7 cellular contexts compared by ENCODE assay signal in genomic region chr16:64089697-64090096, GRCh38.
DNase-seq lines count a peak whose midpoint lies in the region; ATAC-seq and TF ChIP-seq lines count a peak whose summit lies in the region.

No MANE protein-coding gene starts in this region.

- POLR2A ChIA-PET in OCI-LY7 (lab: Charles Lee): interaction anchor here (0.9 to 1.4 kb wide), 5 partner anchors 11 to 321 kb away, joined by 3 to 4 read pairs (median 3); no protein-coding TSS in a partner anchor

- H4K20me1 ChIP-seq in GM23338 (replicated peaks; ENCODE audit: insufficient read depth) (no peaks in the 10 kb centered on the region), OCI-LY7 (ENCODE audit: insufficient read depth, low read length) (no peaks in the 10 kb centered on the region)

- H3K36me3 Mint-ChIP-seq in GM23338 (ENCODE audit: low read depth): no peaks in the 10 kb centered on the region

- no peak overlapping the region for H3K27ac Mint-ChIP-seq in GM23338

- intact Hi-C loops in OCI-LY7 (cut with micrococcal nuclease; ENCODE audit: unreplicated experiment): loop anchor here (1.0 kb wide), 2 partner anchors 232 to 366 kb away; no protein-coding TSS in a partner anchor

- ATAC-seq in GM23338 (peak; percentile 74), GM18868 (IDR thresholded peaks at IDR 0.05; ENCODE audit: unreplicated experiment) (no peak), HG03108 (IDR thresholded peaks at IDR 0.05; ENCODE audit: unreplicated experiment) (no peak)

- DNase-seq in GM23338 (ENCODE audit: low spot score) (peak; percentile 81), OCI-LY7 (ENCODE audit: low spot score) (peak; percentile 78), fibroblast of pulmonary artery (ENCODE audit: low read depth) (peak; percentile 43), putamen (ENCODE audit: low spot score) (peak; percentile 3), KG1 (lab: John Stamatoyannopoulos, UW) (no peak)

- peak; percentile 79 to 88 for TF ChIP-seq CTCF in GM23338 (conservative IDR thresholded peaks at IDR 0.05; ENCODE audit: low read depth in 2 of 2)
- TF ChIP-seq CTCF in OCI-LY7 (conservative IDR thresholded peaks at IDR 0.05; ENCODE audit: low read length): peak; percentile 88
- TF ChIP-seq CTCF in fibroblast of pulmonary artery (IDR thresholded peaks at IDR 0.05; ENCODE audit: low read length, missing control alignments): peak; percentile 65

- H3K4me1 ChIP-seq in GM23338 (ENCODE audit: insufficient read depth): no peaks in the 10 kb centered on the region
- peaks cover 17% of the 10 kb centered on the region for H3K4me1 ChIP-seq in OCI-LY7 (ENCODE audit: insufficient read depth, low read length, poor library complexity, severe bottlenecking)

- H3K27me3 ChIP-seq in GM23338 (ENCODE audit: insufficient read depth): no peaks in the 10 kb centered on the region

- H2AFZ ChIP-seq in GM23338 (no peak overlapping the region), OCI-LY7 (ENCODE audit: low read length) (peak overlapping the region; percentile 52)

- H3K79me2 ChIP-seq in GM23338 (replicated peaks; ENCODE audit: insufficient read depth) (no peaks in the 10 kb centered on the region), OCI-LY7 (ENCODE audit: insufficient read depth, low read depth, low read length) (no peaks in the 10 kb centered on the region)

- H3K27ac ChIP-seq in GM23338 (ENCODE audit: low read depth) (no peak overlapping the region), OCI-LY7 (ENCODE audit: low read depth, low read length, poor library complexity, severe bottlenecking) (no peak overlapping the region)

- H3K9me2 ChIP-seq in GM23338 (ENCODE audit: insufficient read depth) (no peaks in the 10 kb centered on the region), OCI-LY7 (ENCODE audit: insufficient read depth, low read length) (no peaks in the 10 kb centered on the region)

- H3K27me3 Mint-ChIP-seq in GM23338 (ENCODE audit: insufficient read depth, low read depth, poor library complexity): no peaks in the 10 kb centered on the region

- no peaks in the 10 kb centered on the region for H3K9me3 Mint-ChIP-seq in GM23338

- peaks cover 7% of the 10 kb centered on the region; the same call in 1 of the 2 replicates for H3K9me3 ChIP-seq in OCI-LY7 (ENCODE audit: low read length)

- no peak overlapping the region for H3K4me3 ChIP-seq in GM23338
- H3K4me3 ChIP-seq in OCI-LY7 (ENCODE audit: low read depth, low read length, poor library complexity, severe bottlenecking): no peak overlapping the region
- no peak overlapping the region for H3K4me3 ChIP-seq in fibroblast of pulmonary artery (replicated peaks; ENCODE audit: low read depth, low read length)

- H3K4me3 Mint-ChIP-seq in GM23338: no peak overlapping the region

- H3F3A ChIP-seq in GM23338 (replicated peaks; ENCODE audit: low read depth): no peaks in the 10 kb centered on the region

- CTCF ChIA-PET in OCI-LY7 (lab: Charles Lee; ENCODE audit: unreplicated experiment): interaction anchor here (0.7 kb wide), 1 partner anchor 292 kb away, joined by 3 read pairs; no protein-coding TSS in a partner anchor

- H3K4me2 ChIP-seq in GM23338 (no peak overlapping the region), OCI-LY7 (ENCODE audit: low read length) (no peak overlapping the region)

- no TSS peak for BruUV-seq in OCI-LY7 (replicated peaks; lab: Mats Ljungman, UMichigan)

- H3K36me3 ChIP-seq in GM23338 (ENCODE audit: insufficient read depth) (no peaks in the 10 kb centered on the region), OCI-LY7 (ENCODE audit: insufficient read depth, low read length) (no peaks in the 10 kb centered on the region)

- H3K4me1 Mint-ChIP-seq in GM23338: peaks cover 3% of the 10 kb centered on the region; the same call in 2 of the 3 replicates

TF ChIP-seq in GM23338, 12 proteins besides CTCF, POLR2A, EP300 and RAD21:
- TF ChIP-seq JUNB (IDR thresholded peaks at IDR 0.05; ENCODE audit: unreplicated experiment) (no peak), CREB1 (CRISPR knock-in tag; IDR thresholded peaks at IDR 0.05; ENCODE audit: low read depth) (no peak), ZNF331 (CRISPR knock-in tag; IDR thresholded peaks at IDR 0.05; ENCODE audit: low read depth) (no peak), EZH2 (IDR thresholded peaks at IDR 0.05; ENCODE audit: low read depth, unreplicated experiment) (no peak)
TF ChIP-seq in GM23338: peak in this region for 0.
